Comparison of ENCODE assay signal across 12 cellular contexts in the genomic region with DNA sequence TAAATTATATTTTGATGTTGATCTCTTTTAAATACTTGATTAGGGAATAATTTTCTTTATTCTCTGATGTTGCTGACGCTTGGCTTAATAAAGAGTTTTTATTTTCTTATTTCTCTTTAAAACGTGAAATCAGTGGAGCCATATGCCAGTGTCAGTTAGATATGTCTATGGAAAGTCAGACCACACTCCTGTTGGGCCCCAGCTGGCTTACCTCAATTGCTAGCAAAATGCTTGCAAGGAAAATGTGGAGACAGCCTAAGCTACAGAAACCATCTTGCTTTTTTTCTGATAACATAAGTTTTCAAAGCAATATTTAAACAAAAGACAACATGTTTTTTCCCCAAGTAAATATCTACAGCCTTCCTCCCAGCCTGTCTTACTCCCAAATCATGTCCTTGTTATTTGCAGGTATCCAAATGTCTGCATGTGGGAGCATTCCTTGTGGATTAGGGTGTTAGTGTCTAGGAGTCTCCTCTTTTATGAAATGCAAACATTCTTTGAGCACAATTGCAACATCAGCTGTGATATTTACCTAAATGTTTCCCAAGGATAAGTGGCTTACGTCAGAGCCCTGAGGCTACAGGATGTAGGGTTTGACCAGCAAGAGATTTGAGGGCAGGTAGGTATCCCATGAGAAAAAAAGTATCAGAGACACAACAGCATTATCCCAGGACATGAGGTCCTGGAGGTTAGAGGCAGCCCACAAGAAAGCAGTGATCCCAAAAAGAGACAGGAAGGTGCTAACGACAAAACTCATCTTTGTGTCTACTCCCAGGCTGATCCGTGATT.
DNase-seq lines count a peak whose midpoint lies in the region; ATAC-seq and TF ChIP-seq lines count a peak whose summit lies in the region.
"Had no signal": no experiment of that assay in that cellular context is flagged by ENCODE, and none has a peak within 500 bp of the region (broad histone marks: within the 10 kb centered on the region; RNA-seq: fewer than 3 reads in every experiment).

No MANE protein-coding gene starts in this region.

- H3K9me3 ChIP-seq in CD4-positive, alpha-beta memory T cell (ENCODE audit: control insufficient read depth in 1 of 2, low read length in 2 of 2), result no peaks in the 10 kb centered on the region

- H3K27ac Mint-ChIP-seq in natural killer cell treated with Interleukin-12 subunit alpha and Interleukin-12 subunit beta and Interleukin-15 and Interleukin-18, amount 100 ng/mL, for 72 hours, result no peak overlapping the region
- H3K27ac Mint-ChIP-seq in CD4-positive, alpha-beta memory T cell, result no peak overlapping the region
- H3K27ac Mint-ChIP-seq: activated CD8-positive, alpha-beta T cell treated with anti-CD3 and anti-CD28 coated beads, Interleukin-2, amount 10 ng/mL, durations not matched to agents 7 days and 5 days had no signal

- H3K27me3 ChIP-seq in CD4-positive, alpha-beta memory T cell (ENCODE audit: insufficient read depth, low read length), result peaks cover 3% of the 10 kb centered on the region

- CTCF ChIA-PET in CD4-positive, alpha-beta memory T cell (lab: Charles Lee; ENCODE audit: partially characterized antibody), result no interaction called here

- H3K27me3 Mint-ChIP-seq in natural killer cell treated with Interleukin-12 subunit alpha and Interleukin-12 subunit beta and Interleukin-15 and Interleukin-18, amount 100 ng/mL, for 72 hours, result peaks cover 17% of the 10 kb centered on the region in 2 donors
- peaks cover 5 to 7% of the 10 kb centered on the region in 2 donors for H3K27me3 Mint-ChIP-seq in CD4-positive, alpha-beta memory T cell

- no peaks in the 10 kb centered on the region for H3K4me1 ChIP-seq in CD4-positive, alpha-beta memory T cell (ENCODE audit: insufficient read depth, low read length)
- H3K4me1 ChIP-seq: HAP-1 had no signal

- POLR2A ChIA-PET in CD4-positive, alpha-beta memory T cell (lab: Charles Lee; ENCODE audit: partially characterized antibody), result no interaction called here

- TF ChIP-seq CTCF in cardiac fibroblast (IDR thresholded peaks at IDR 0.05; ENCODE audit: low read depth, low read length) (no peak), omental fat pad (IDR thresholded peaks at IDR 0.05) (no peak)

- H3K9me3 Mint-ChIP-seq in natural killer cell treated with Interleukin-12 subunit alpha and Interleukin-12 subunit beta and Interleukin-15 and Interleukin-18, amount 100 ng/mL, for 72 hours, result no peaks in the 10 kb centered on the region
- peaks cover 0 to 13% (median 6%) of the 10 kb centered on the region in 8 donors for H3K9me3 Mint-ChIP-seq in CD4-positive, alpha-beta memory T cell

- no peak overlapping the region for H3K4me3 Mint-ChIP-seq in natural killer cell treated with Interleukin-12 subunit alpha and Interleukin-12 subunit beta and Interleukin-15 and Interleukin-18, amount 100 ng/mL, for 72 hours
- H3K4me3 Mint-ChIP-seq in CD4-positive, alpha-beta memory T cell, result no peak overlapping the region
- H3K4me3 Mint-ChIP-seq: activated CD8-positive, alpha-beta T cell treated with anti-CD3 and anti-CD28 coated beads, Interleukin-2, amount 10 ng/mL, durations not matched to agents 7 days and 5 days; activated naive CD8-positive, alpha-beta T cell treated with anti-CD3 and anti-CD28 coated beads for 36 hours had no signal

- intact Hi-C loops in CD4-positive, alpha-beta memory T cell (cut with micrococcal nuclease), result no loop called here

- peak; percentile 80 for DNase-seq in ELR (ENCODE audit: low read depth)
- peak; percentile 93 for DNase-seq in NCI-H460 (ENCODE audit: extremely low read depth, low read depth)
- peak; percentile 49 to 81 for DNase-seq in cardiac fibroblast (ENCODE audit: low read depth in 2 of 2)
- no peak for DNase-seq in omental fat pad (ENCODE audit: low spot score)
- DNase-seq in NOMO-1 treated with dmso at 0.1 percent for 144 hours (lab: John Stamatoyannopoulos, UW; ENCODE audit: unreplicated experiment), result no peak
- DNase-seq in natural killer cell treated with Interleukin-12 subunit alpha and Interleukin-12 subunit beta and Interleukin-15 and Interleukin-18, amount 100 ng/mL, for 72 hours (ENCODE audit: low spot score), result no peak
- DNase-seq in GM19240 (ENCODE audit: insufficient read length, low spot score), result no peak
- DNase-seq in CD4-positive, alpha-beta memory T cell, result no peak
- DNase-seq: activated CD8-positive, alpha-beta T cell treated with anti-CD3 and anti-CD28 coated beads, Interleukin-2, amount 10 ng/mL, durations not matched to agents 7 days and 5 days; activated naive CD8-positive, alpha-beta T cell treated with anti-CD3 and anti-CD28 coated beads for 36 hours had no signal

- no peak overlapping the region for H3K4me3 ChIP-seq in cardiac fibroblast (replicated peaks in 1 of 2; ENCODE audit: low read depth in 2 of 2, low read length in 2 of 2)
- no peak overlapping the region for H3K4me3 ChIP-seq in CD4-positive, alpha-beta memory T cell (ENCODE audit: low read length in 2 of 2)
- H3K4me3 ChIP-seq: HAP-1, skin epidermis had no signal

- ATAC-seq in omental fat pad (ENCODE audit: low FRiP score), result peak; percentile 39
- ATAC-seq in natural killer cell treated with Interleukin-12 subunit alpha and Interleukin-12 subunit beta and Interleukin-15 and Interleukin-18, amount 100 ng/mL, for 72 hours, result no peak
- ATAC-seq: activated CD8-positive, alpha-beta T cell treated with anti-CD3 and anti-CD28 coated beads, Interleukin-2, amount 10 ng/mL, durations not matched to agents 7 days and 5 days had no signal

- H3K27ac ChIP-seq in CD4-positive, alpha-beta memory T cell (ENCODE audit: low read depth, low read length), result no peak overlapping the region
- H3K27ac ChIP-seq: skin epidermis had no signal

- H3K36me3 Mint-ChIP-seq in natural killer cell treated with Interleukin-12 subunit alpha and Interleukin-12 subunit beta and Interleukin-15 and Interleukin-18, amount 100 ng/mL, for 72 hours, result no peaks in the 10 kb centered on the region
- H3K36me3 Mint-ChIP-seq in CD4-positive, alpha-beta memory T cell, result no peaks in the 10 kb centered on the region
- H3K36me3 Mint-ChIP-seq: activated naive CD8-positive, alpha-beta T cell treated with anti-CD3 and anti-CD28 coated beads for 36 hours had no signal

- no peaks in the 10 kb centered on the region for H3K4me1 Mint-ChIP-seq in natural killer cell treated with Interleukin-12 subunit alpha and Interleukin-12 subunit beta and Interleukin-15 and Interleukin-18, amount 100 ng/mL, for 72 hours (ENCODE audit: low read depth in 2 of 2)
- no peaks in the 10 kb centered on the region for H3K4me1 Mint-ChIP-seq in CD4-positive, alpha-beta memory T cell
- H3K4me1 Mint-ChIP-seq: activated naive CD8-positive, alpha-beta T cell treated with anti-CD3 and anti-CD28 coated beads for 36 hours had no signal

- no peaks in the 10 kb centered on the region for H3K36me3 ChIP-seq in CD4-positive, alpha-beta memory T cell (ENCODE audit: insufficient read depth, low read length)
- H3K36me3 ChIP-seq: HAP-1 had no signal

Comparison
In these comparisons a context has a peak if more than half of its experiments do, and no peak if none do; other contexts are left out.
1. DNase-seq: peak in ELR (single experiment), NCI-H460 (single experiment) and cardiac fibroblast (2 of 2); none in omental fat pad (single experiment), NOMO-1 treated with dmso at 0.1 percent for 144 hours (single experiment), natural killer cell treated with Interleukin-12 subunit alpha and Interleukin-12 subunit beta and Interleukin-15 and Interleukin-18, amount 100 ng/mL, for 72 hours (single experiment), GM19240 (single experiment) and CD4-positive, alpha-beta memory T cell (0 of 5).